In genomic region chr1:230124187-230125128, GRCh38 we compare ENCODE assay signal across 1 cellular context.
TF ChIP-seq lines count a peak whose summit lies in the region.

No MANE protein-coding gene starts in this region.

TF ChIP-seq in K562, 482 proteins besides CTCF, POLR2A, EP300 and RAD21 (continued from another document and continues in another):
- TF ChIP-seq SFPQ (IDR thresholded peaks at IDR 0.05; ENCODE audit: low read depth, low read length) (no peak), ELF2 (CRISPR knock-in tag; IDR thresholded peaks at IDR 0.05) (no peak), HNRNPK (IDR thresholded peaks at IDR 0.05; ENCODE audit: low read depth, low read length, poor library complexity, severe bottlenecking) (no peak), FOXP1 (CRISPR knock-in tag; IDR thresholded peaks at IDR 0.05) (no peak), MCM3 (IDR thresholded peaks at IDR 0.05) (no peak), MITF (IDR thresholded peaks at IDR 0.05) (no peak), C11orf30 (IDR thresholded peaks at IDR 0.05; ENCODE audit: low read depth) (no peak), USF1 (CRISPR knock-in tag; IDR thresholded peaks at IDR 0.05) (no peak), CHD2 (IDR thresholded peaks at IDR 0.05; ENCODE audit: low read depth, low read length) (no peak), NCOA4 (IDR thresholded peaks at IDR 0.05; ENCODE audit: partially characterized antibody) (no peak), CBX3 (IDR thresholded peaks at IDR 0.05; ENCODE audit: borderline replicate concordance in 1 of 2, low read length in 2 of 2) (peak in 1 of 2 experiments; percentile 87; a peak in 1 of 3 replicates), TCF3 (CRISPR knock-in tag; IDR thresholded peaks at IDR 0.05) (0 out of 2 replicates have a peak, but pooled peaks have one; percentile 16), ZNF311 (CRISPR knock-in tag; IDR thresholded peaks at IDR 0.05) (no peak), GABPB1 (CRISPR knock-in tag; IDR thresholded peaks at IDR 0.05) (no peak), ATF7 (IDR thresholded peaks at IDR 0.05) (peak; percentile 15; the same call in 1 of the 2 replicates), E2F5 (CRISPR knock-in tag; IDR thresholded peaks at IDR 0.05) (no peak), ZNF347 (CRISPR knock-in tag; IDR thresholded peaks at IDR 0.05; ENCODE audit: low read depth) (no peak), ZNF224 (CRISPR knock-in tag; IDR thresholded peaks at IDR 0.05) (no peak), ZNF395 (CRISPR knock-in tag; IDR thresholded peaks at IDR 0.05) (no peak; the same call in 1 of the 2 replicates), RHOXF2B (CRISPR knock-in tag; conservative IDR thresholded peaks at IDR 0.05) (no peak), BMI1 (IDR thresholded peaks at IDR 0.05; ENCODE audit: low read length) (no peak), ZNF121 (CRISPR knock-in tag; conservative IDR thresholded peaks at IDR 0.05) (peak; percentile 20; the same call in 1 of the 2 replicates), ZNF639 (CRISPR knock-in tag; conservative IDR thresholded peaks at IDR 0.05 in 1 of 2, IDR thresholded peaks at IDR 0.05 in 1 of 2) (peak in 1 of 2 experiments; percentile 26; a peak in 1 of 4 replicates), ZBTB33 (CRISPR knock-in tag; IDR thresholded peaks at IDR 0.05) (peak; percentile 91), E4F1 (CRISPR knock-in tag; IDR thresholded peaks at IDR 0.05; ENCODE audit: borderline replicate concordance) (no peak), ATF4 (CRISPR knock-in tag; IDR thresholded peaks at IDR 0.05) (peak; percentile 13; the same call in 1 of the 2 replicates), DMBX1 (CRISPR knock-in tag; IDR thresholded peaks at IDR 0.05; ENCODE audit: borderline replicate concordance) (peak; percentile 64), ZBTB49 (CRISPR knock-in tag; IDR thresholded peaks at IDR 0.05; ENCODE audit: borderline replicate concordance) (no peak), GATAD2A (IDR thresholded peaks at IDR 0.05) (no peak), RFX1 (IDR thresholded peaks at IDR 0.05) (no peak), THAP12 (CRISPR knock-in tag; IDR thresholded peaks at IDR 0.05) (no peak), NEUROD1 (IDR thresholded peaks at IDR 0.05; ENCODE audit: borderline replicate concordance, low read depth, low read length, partially characterized antibody) (no peak), BACH1 (tag; IDR thresholded peaks at IDR 0.05) (no peak), SRF (CRISPR knock-in tag; IDR thresholded peaks at IDR 0.05) (no peak), PHF8 (IDR thresholded peaks at IDR 0.05; ENCODE audit: borderline replicate concordance, low read length) (peak; percentile 9; the same call in 1 of the 2 replicates), ZNF277 (CRISPR knock-in tag; IDR thresholded peaks at IDR 0.05; ENCODE audit: borderline replicate concordance) (no peak), ZNF586 (CRISPR knock-in tag; conservative IDR thresholded peaks at IDR 0.05) (no peak), FOXJ3 (CRISPR knock-in tag; IDR thresholded peaks at IDR 0.05) (no peak), STAT5A (IDR thresholded peaks at IDR 0.05; ENCODE audit: borderline replicate concordance, low read length) (no peak)
